ENCODE assay signal across 15 cellular contexts in the genomic region with DNA sequence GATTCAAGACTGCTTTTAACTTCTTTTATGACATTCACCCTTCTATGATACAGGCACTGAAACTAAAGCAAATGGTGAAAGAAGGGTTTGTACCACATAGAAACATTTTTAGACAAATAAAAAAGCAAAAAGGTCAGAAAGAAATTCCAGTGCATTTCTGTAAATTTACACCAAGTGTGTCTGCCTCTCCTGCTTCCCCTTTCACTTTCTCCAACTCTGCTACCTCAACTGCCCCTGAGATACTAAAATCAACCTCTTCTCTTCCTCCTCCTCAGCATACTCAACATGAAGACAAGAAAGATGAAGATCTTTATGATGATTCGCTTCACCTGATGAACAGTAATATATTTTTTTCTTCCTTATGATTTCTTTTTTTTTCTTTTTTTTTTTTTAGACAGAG.
A peak's percentile ranks its signal among the peaks of the same experiment; 100 is the strongest.
DNase-seq lines count a peak whose midpoint lies in the region; ATAC-seq and TF ChIP-seq lines count a peak whose summit lies in the region.
"Had no signal": no experiment of that assay in that cellular context is flagged by ENCODE, and none has a peak within 500 bp of the region (broad histone marks: within the 10 kb centered on the region; RNA-seq: fewer than 3 reads in every experiment).

No MANE protein-coding gene starts in this region.

- peak overlapping the region; percentile 7 for H3K27ac Mint-ChIP-seq in activated T-cell treated with anti-CD3 and anti-CD28 coated beads, Interleukin-2, amount 50 U/mL, for 72 hours
- peak overlapping the region; percentile 17 for H3K27ac Mint-ChIP-seq in activated CD8-positive, alpha-beta T cell treated with anti-CD3 and anti-CD28 coated beads for 36 hours
- H3K27ac Mint-ChIP-seq in stimulated activated naive B cell treated with anti-CD40 and anti-IgM and Interleukin-4, amounts not matched to agents 10 μg/mL and 1 μg/mL and 100 μg/mL, for 72 hours, result peak overlapping the region; percentile 20

- TF ChIP-seq EP300 in upper lobe of left lung (IDR thresholded peaks at IDR 0.05), result no peak

- H3K36me3 Mint-ChIP-seq in activated T-cell treated with anti-CD3 and anti-CD28 coated beads, Interleukin-2, amount 50 U/mL, for 72 hours (ENCODE audit: insufficient read depth in 2 of 2), result peaks cover 9 to 22% of the 10 kb centered on the region in 2 donors
- peaks cover 41% of the 10 kb centered on the region for H3K36me3 Mint-ChIP-seq in activated CD8-positive, alpha-beta T cell treated with anti-CD3 and anti-CD28 coated beads for 36 hours (ENCODE audit: low read depth)
- H3K36me3 Mint-ChIP-seq in stimulated activated naive B cell treated with anti-CD40 and anti-IgM and Interleukin-4, amounts not matched to agents 10 μg/mL and 1 μg/mL and 100 μg/mL, for 72 hours, result peaks cover 25 to 54% of the 10 kb centered on the region in 2 donors

- no peak overlapping the region for H3K27ac ChIP-seq in upper lobe of left lung
- H3K27ac ChIP-seq: colonic mucosa, lower lobe of right lung, sigmoid colon had no signal

- peaks cover 8% of the 10 kb centered on the region; the same call in 1 of the 2 replicates for H3F3A ChIP-seq in Loucy (ENCODE audit: low read depth)

- H3K36me3 ChIP-seq in Loucy (ENCODE audit: insufficient read depth, low read length) (peaks cover 7% of the 10 kb centered on the region; the same call in 1 of the 2 replicates), upper lobe of left lung (peaks cover 0 to 23% (median 6%) of the 10 kb centered on the region in 4 donors)
- H3K36me3 ChIP-seq: colonic mucosa had no signal

- TF ChIP-seq POLR2A in upper lobe of left lung (IDR thresholded peaks at IDR 0.05), result no peak

- H3K4me1 Mint-ChIP-seq in activated T-cell treated with anti-CD3 and anti-CD28 coated beads, Interleukin-2, amount 50 U/mL, for 72 hours (ENCODE audit: low read depth), result peaks cover 26% of the 10 kb centered on the region
- H3K4me1 Mint-ChIP-seq in activated CD8-positive, alpha-beta T cell treated with anti-CD3 and anti-CD28 coated beads for 36 hours (ENCODE audit: low read depth), result peaks cover 23% of the 10 kb centered on the region
- H3K4me1 Mint-ChIP-seq in stimulated activated naive B cell treated with anti-CD40 and anti-IgM and Interleukin-4, amounts not matched to agents 10 μg/mL and 1 μg/mL and 100 μg/mL, for 72 hours, result peaks cover 15 to 26% of the 10 kb centered on the region in 2 donors

- no peaks in the 10 kb centered on the region for H3K27me3 Mint-ChIP-seq in activated T-cell treated with anti-CD3 and anti-CD28 coated beads, Interleukin-2, amount 50 U/mL, for 72 hours (ENCODE audit: low read depth)
- H3K27me3 Mint-ChIP-seq in activated CD8-positive, alpha-beta T cell treated with anti-CD3 and anti-CD28 coated beads for 36 hours, result no peaks in the 10 kb centered on the region
- H3K27me3 Mint-ChIP-seq in stimulated activated naive B cell treated with anti-CD40 and anti-IgM and Interleukin-4, amounts not matched to agents 10 μg/mL and 1 μg/mL and 100 μg/mL, for 72 hours, result no peaks in the 10 kb centered on the region
- H3K27me3 Mint-ChIP-seq: activated naive CD4-positive, alpha-beta T cell treated with anti-CD3 and anti-CD28 coated beads, Interleukin-2, amount 10 ng/mL, durations not matched to agents 7 days and 5 days had no signal

- peak overlapping the region; percentile 64 for H3K9ac ChIP-seq in Loucy (ENCODE audit: low read depth, low read length, poor library complexity, severe bottlenecking)
- H3K9ac ChIP-seq: SK-N-SH had no signal

- H3K4me3 ChIP-seq in Loucy (ENCODE audit: low read length, poor library complexity, severe bottlenecking), result peak overlapping the region; percentile 31
- H3K4me3 ChIP-seq in upper lobe of left lung, result no peak overlapping the region
- H3K4me3 ChIP-seq: colonic mucosa, lower lobe of right lung, sigmoid colon had no signal

- TF ChIP-seq CTCF in Loucy (conservative IDR thresholded peaks at IDR 0.05; ENCODE audit: low read length) (no peak), upper lobe of left lung (IDR thresholded peaks at IDR 0.05) (no peak)
- TF ChIP-seq CTCF in activated CD8-positive, alpha-beta T cell treated with anti-CD3 and anti-CD28 coated beads for 36 hours (IDR thresholded peaks at IDR 0.05), result no peak

- POLR2A ChIA-PET in activated CD8-positive, alpha-beta T cell treated with anti-CD3 and anti-CD28 coated beads for 36 hours (lab: Charles Lee), result no interaction called here

- no peaks in the 10 kb centered on the region for H4K20me1 ChIP-seq in Loucy (ENCODE audit: insufficient read depth, low read length, poor library complexity, severe bottlenecking)

- H3K27me3 ChIP-seq in Loucy (ENCODE audit: insufficient read depth, low read length, poor library complexity, severe bottlenecking), result no peaks in the 10 kb centered on the region
- H3K27me3 ChIP-seq in upper lobe of left lung, result no peaks in the 10 kb centered on the region
- H3K27me3 ChIP-seq: colonic mucosa, sigmoid colon had no signal

- ATAC-seq in activated T-cell treated with anti-CD3 and anti-CD28 coated beads, Interleukin-2, amount 50 U/mL, for 72 hours (replicated peaks in 1 of 2), result no peak
- ATAC-seq in activated CD8-positive, alpha-beta T cell treated with anti-CD3 and anti-CD28 coated beads for 36 hours, result no peak
- peak; percentile 30 to 59 for ATAC-seq in stimulated activated naive B cell treated with anti-CD40 and anti-IgM and Interleukin-4, amounts not matched to agents 10 μg/mL and 1 μg/mL and 100 μg/mL, for 72 hours (replicated peaks)
- ATAC-seq in upper lobe of left lung (ENCODE audit: low FRiP score in 2 of 2), result no peak

- no peaks in the 10 kb centered on the region for H3K79me2 ChIP-seq in Loucy (ENCODE audit: insufficient read depth, low read length)

- peak overlapping the region; percentile 66 for H3K4me2 ChIP-seq in Loucy (ENCODE audit: low read depth, low read length, poor library complexity, severe bottlenecking)
- H3K4me2 ChIP-seq: SK-N-SH had no signal

- H3K4me1 ChIP-seq in Loucy (ENCODE audit: insufficient read depth, low read length, poor library complexity, severe bottlenecking), result peaks cover 41% of the 10 kb centered on the region
- H3K4me1 ChIP-seq in upper lobe of left lung, result no peaks in the 10 kb centered on the region
- H3K4me1 ChIP-seq: colonic mucosa, lower lobe of right lung, sigmoid colon had no signal

- CTCF ChIA-PET in activated CD8-positive, alpha-beta T cell treated with anti-CD3 and anti-CD28 coated beads for 36 hours (lab: Charles Lee), result interaction anchor here (1.1 to 2.2 kb wide), 4 partner anchors 8 to 40 kb away, joined by 3 to 16 read pairs (median 6); no protein-coding TSS in a partner anchor

- H3K4me3 Mint-ChIP-seq in activated T-cell treated with anti-CD3 and anti-CD28 coated beads, Interleukin-2, amount 50 U/mL, for 72 hours, result peak overlapping the region in 1 of 2 donors; percentile 42
- H3K4me3 Mint-ChIP-seq in activated CD8-positive, alpha-beta T cell treated with anti-CD3 and anti-CD28 coated beads for 36 hours, result no peak overlapping the region
- H3K4me3 Mint-ChIP-seq in stimulated activated naive B cell treated with anti-CD40 and anti-IgM and Interleukin-4, amounts not matched to agents 10 μg/mL and 1 μg/mL and 100 μg/mL, for 72 hours, result peak overlapping the region; percentile 9 to 22
- H3K4me3 Mint-ChIP-seq: activated naive CD4-positive, alpha-beta T cell treated with anti-CD3 and anti-CD28 coated beads, Interleukin-2, amount 10 ng/mL, durations not matched to agents 7 days and 5 days had no signal

- intact Hi-C loops in activated CD8-positive, alpha-beta T cell treated with anti-CD3 and anti-CD28 coated beads for 36 hours (cut with micrococcal nuclease), result no loop called here

- no peak for DNase-seq in activated T-cell treated with anti-CD3 and anti-CD28 coated beads, Interleukin-2, amount 50 U/mL, for 72 hours
- DNase-seq in activated T-cell treated with anti-CD3 and anti-CD28 coated beads for 4 hours (no peak), upper lobe of left lung (no peak), DMS 273 treated with DMSO at 0.1 percent for 48 hours (lab: John Stamatoyannopoulos, UW) (no peak)
- no peak for DNase-seq in activated CD8-positive, alpha-beta T cell treated with anti-CD3 and anti-CD28 coated beads for 36 hours
- no peak for DNase-seq in stimulated activated naive B cell treated with anti-CD40 and anti-IgM and Interleukin-4, amounts not matched to agents 10 μg/mL and 1 μg/mL and 100 μg/mL, for 72 hours
- DNase-seq: activated naive CD4-positive, alpha-beta T cell treated with anti-CD3 and anti-CD28 coated beads, Interleukin-2, amount 10 ng/mL, durations not matched to agents 7 days and 5 days; colonic mucosa; lower lobe of right lung; NCI-H1048; NCI-H2107; NCI-H524 treated with DMSO at 0.1 percent for 48 hours; sigmoid colon; SK-N-SH had no signal

- whole genome bisulfite sequencing in upper lobe of left lung, 2 donors, result 93 to 100% methylated on average over 1 of the region's 1 CpG

- no peak overlapping the region for H2AFZ ChIP-seq in Loucy (ENCODE audit: low read length)

- no peaks in the 10 kb centered on the region for H3K9me3 Mint-ChIP-seq in activated T-cell treated with anti-CD3 and anti-CD28 coated beads, Interleukin-2, amount 50 U/mL, for 72 hours
- no peaks in the 10 kb centered on the region for H3K9me3 Mint-ChIP-seq in activated CD8-positive, alpha-beta T cell treated with anti-CD3 and anti-CD28 coated beads for 36 hours
- H3K9me3 Mint-ChIP-seq in stimulated activated naive B cell treated with anti-CD40 and anti-IgM and Interleukin-4, amounts not matched to agents 10 μg/mL and 1 μg/mL and 100 μg/mL, for 72 hours, result no peaks in the 10 kb centered on the region
- H3K9me3 Mint-ChIP-seq: activated naive CD4-positive, alpha-beta T cell treated with anti-CD3 and anti-CD28 coated beads, Interleukin-2, amount 10 ng/mL, durations not matched to agents 7 days and 5 days had no signal

- H3K9me3 ChIP-seq in Loucy (ENCODE audit: insufficient read depth, low read depth, low read length) (no peaks in the 10 kb centered on the region), upper lobe of left lung (no peaks in the 10 kb centered on the region)
- H3K9me3 ChIP-seq: colonic mucosa, lower lobe of right lung, sigmoid colon, SK-N-SH had no signal

- no peaks in the 10 kb centered on the region for H3K9me2 ChIP-seq in Loucy (replicated peaks; ENCODE audit: low read depth, low read length)
- H3K9me2 ChIP-seq: SK-N-SH had no signal

Comparison
In these comparisons a context has a peak if more than half of its experiments do, and no peak if none do; other contexts are left out.
1. ATAC-seq: peak in stimulated activated naive B cell treated with anti-CD40 and anti-IgM and Interleukin-4, amounts not matched to agents 10 μg/mL and 1 μg/mL and 100 μg/mL, for 72 hours (2 of 2); none in activated T-cell treated with anti-CD3 and anti-CD28 coated beads, Interleukin-2, amount 50 U/mL, for 72 hours (0 of 2), activated CD8-positive, alpha-beta T cell treated with anti-CD3 and anti-CD28 coated beads for 36 hours (single experiment) and upper lobe of left lung (0 of 2).
2. Peak in every context shown above with its lines, with median percentiles within 50 percentile points of each other: H3K27ac Mint-ChIP-seq.